Comparison of ENCODE assay signal across 9 cellular contexts in genomic region chr7:76166404-76167255, GRCh38. TPM values are rescaled to one million over a fixed set of nuclear protein-coding genes. Genes with fewer than 3 reads are reported as not detected.
DNase-seq lines count a peak whose midpoint lies in the region; ATAC-seq and TF ChIP-seq lines count a peak whose summit lies in the region.
"Had no signal": no experiment of that assay in that cellular context is flagged by ENCODE, and none has a peak within 500 bp of the region (broad histone marks: within the 10 kb centered on the region; RNA-seq: fewer than 3 reads in every experiment).

No MANE protein-coding gene starts in this region.

- H3K4me1 Mint-ChIP-seq in activated CD4-positive, alpha-beta T cell treated with anti-CD3 and anti-CD28 coated beads, Interleukin-2, amount 10 ng/mL, durations not matched to agents 24 days and 14 days: peaks cover 6% of the 10 kb centered on the region

- H3K27ac Mint-ChIP-seq in activated CD4-positive, alpha-beta T cell treated with anti-CD3 and anti-CD28 coated beads, Interleukin-2, amount 10 ng/mL, durations not matched to agents 24 days and 14 days: peak overlapping the region; percentile 90

- H3K4me3 Mint-ChIP-seq in activated CD4-positive, alpha-beta T cell treated with anti-CD3 and anti-CD28 coated beads, Interleukin-2, amount 10 ng/mL, durations not matched to agents 24 days and 14 days: peak overlapping the region; percentile 87

- TF ChIP-seq POLR2A in GM19193 (IDR thresholded peaks at IDR 0.05; ENCODE audit: extremely low read depth, insufficient read depth, insufficient read length): peak; percentile 39

- H3K9me3 ChIP-seq in colonic mucosa: no peaks in the 10 kb centered on the region

- H3K36me3 ChIP-seq in colonic mucosa: no peaks in the 10 kb centered on the region

- H3K9ac ChIP-seq in colonic mucosa (ENCODE audit: low read depth in 2 of 2, low read length in 2 of 2): peak overlapping the region; percentile 76 to 78

- H3K27me3 Mint-ChIP-seq in activated CD4-positive, alpha-beta T cell treated with anti-CD3 and anti-CD28 coated beads, Interleukin-2, amount 10 ng/mL, durations not matched to agents 24 days and 14 days: no peaks in the 10 kb centered on the region

- intact Hi-C loops in activated CD4-positive, alpha-beta T cell treated with anti-CD3 and anti-CD28 coated beads, Interleukin-2, amount 10 ng/mL, durations not matched to agents 24 days and 14 days (cut with micrococcal nuclease): no loop called here
- intact Hi-C loops in colonic mucosa (cut with DNase I): no loop called here

- ATAC-seq in HG03432 (IDR thresholded peaks at IDR 0.05; ENCODE audit: unreplicated experiment): peak; percentile 79

- peak overlapping the region; percentile 81 for H3K27ac ChIP-seq in colonic mucosa

- no peaks in the 10 kb centered on the region for H3K4me1 ChIP-seq in colonic mucosa

- no peak for TF ChIP-seq CTCF in colonic mucosa (IDR thresholded peaks at IDR 0.05)

- H3K9me3 Mint-ChIP-seq in activated CD4-positive, alpha-beta T cell treated with anti-CD3 and anti-CD28 coated beads, Interleukin-2, amount 10 ng/mL, durations not matched to agents 24 days and 14 days: no peaks in the 10 kb centered on the region

- no peaks in the 10 kb centered on the region for H3K36me3 Mint-ChIP-seq in activated CD4-positive, alpha-beta T cell treated with anti-CD3 and anti-CD28 coated beads, Interleukin-2, amount 10 ng/mL, durations not matched to agents 24 days and 14 days (ENCODE audit: low read depth)

- DNase-seq in Ammon's horn (ENCODE audit: low spot score): peak; percentile 97
- peak; percentile 89 to 93 for DNase-seq in NCI-H524 (lab: John Stamatoyannopoulos, UW)
- DNase-seq in activated CD4-positive, alpha-beta T cell treated with anti-CD3 and anti-CD28 coated beads, Interleukin-2, amount 10 ng/mL, durations not matched to agents 24 days and 14 days: peak; percentile 98
- peak; percentile 98 for DNase-seq in colonic mucosa
- peak; percentile 96 for DNase-seq in kidney tubule cell (ENCODE audit: low spot score)
- peak; percentile 84 to 90 for DNase-seq in stimulated activated CD4-positive, alpha-beta T cell treated with anti-CD3 and anti-CD28 coated beads, Interleukin-15, amount 100 ng/mL, for 48 hours (ENCODE audit: low read depth in 2 of 2)

- no peaks in the 10 kb centered on the region for H3K27me3 ChIP-seq in colonic mucosa

- H3K4me3 ChIP-seq in colonic mucosa: peak overlapping the region; percentile 67

RNA-seq across cellular contexts. Expression of gene SRRM3, which starts 35.1 kb away (rescaled TPM):
- 0.09 and 0.17 TPM in 2 replicates for total RNA-seq in activated CD4-positive, alpha-beta T cell treated with anti-CD3 and anti-CD28 coated beads, Interleukin-2, amount 10 ng/mL, durations not matched to agents 24 days and 14 days
- total RNA-seq in colonic mucosa: under 1 TPM; 0.64 to 0.67 TPM
- total RNA-seq: T-helper 1 cell treated with Interleukin-12 subunit alpha and Interleukin-12 subunit beta and Interleukin-4 antibody, amounts not matched to agents 30 ng/mL and 1 ng/mL, for 36 hours had no signal

Comparison
In these comparisons a context has a peak if more than half of its experiments do, and no peak if none do; other contexts are left out.
1. Peak in every context shown above with its lines: DNase-seq, ATAC-seq, H3K4me3 ChIP-seq and H3K27ac ChIP-seq.